Comparison of ENCODE assay signal across 16 cellular contexts in genomic region chr10:13517675-13518074, GRCh38.
"Had no signal": no experiment of that assay in that cellular context is flagged by ENCODE, and none has a peak within 500 bp of the region (broad histone marks: within the 10 kb centered on the region; RNA-seq: fewer than 3 reads in every experiment).

No MANE protein-coding gene starts in this region.

- H3K9me2 ChIP-seq: SK-N-SH had no signal

- H3K9me3 ChIP-seq: MG63, SK-N-SH had no signal

- H3K9ac ChIP-seq: SK-N-SH had no signal

- H3K4me2 ChIP-seq: SK-N-SH had no signal

- H3K27me3 ChIP-seq: MG63 had no signal

- DNase-seq: Karpas-422, KG1, MG63, NCI-H1092, NCI-H1105 treated with DMSO at 0.1 percent for 48 hours, NCI-H1417 treated with DMSO at 0.1 percent for 48 hours, NCI-H187, NCI-H2029, NCI-H2081 treated with DMSO at 0.1 percent for 48 hours, NCI-H2171, NCI-H226, NCI-H446, NCI-H510A, NCI-H524 treated with DMSO at 0.1 percent for 48 hours, NCI-H774, SK-N-SH had no signal

- H3K4me3 ChIP-seq: MG63 had no signal

- H3K36me3 ChIP-seq: MG63 had no signal
